ENCODE assay signal across 12 cellular contexts in genomic region chr12:115135800-115136211, GRCh38.
A peak's percentile ranks its signal among the peaks of the same experiment; 100 is the strongest.
DNase-seq lines count a peak whose midpoint lies in the region; ATAC-seq and TF ChIP-seq lines count a peak whose summit lies in the region.
"Had no signal": no experiment of that assay in that cellular context is flagged by ENCODE, and none has a peak within 500 bp of the region (broad histone marks: within the 10 kb centered on the region; RNA-seq: fewer than 3 reads in every experiment).

No MANE protein-coding gene starts in this region.

- in situ Hi-C loops in gastrocnemius medialis (cut with MboI; ENCODE audit: low sequenced_read_pairs in 4 of 4): no loop called here

- intact Hi-C loops in gastrocnemius medialis (cut with DNase I; ENCODE audit: low total_unique reads): no loop called here

- TF ChIP-seq POLR2A in gastrocnemius medialis (IDR thresholded peaks at IDR 0.05): no peak

- ATAC-seq in thoracic aorta (ENCODE audit: insufficient number of reproducible peaks, low FRiP score, low read depth): no peak
- no peak for ATAC-seq in HG03457 (IDR thresholded peaks at IDR 0.05; ENCODE audit: unreplicated experiment)
- no peak for ATAC-seq in gastrocnemius medialis
- ATAC-seq in HG03378 (IDR thresholded peaks at IDR 0.05; ENCODE audit: unreplicated experiment): no peak
- ATAC-seq: GM12878 had no signal

- peak; percentile 92 for DNase-seq in M059J (ENCODE audit: low read depth)
- DNase-seq in cerebellar cortex (ENCODE audit: low spot score): peak; percentile 9
- peak; percentile 58 for DNase-seq in left kidney (ENCODE audit: low read depth, low spot score)
- no peak for DNase-seq in thoracic aorta (ENCODE audit: low spot score)
- no peak for DNase-seq in gastrocnemius medialis
- DNase-seq in DMS 273 treated with DMSO at 0.1 percent for 48 hours (lab: John Stamatoyannopoulos, UW): no peak
- DNase-seq: activated gamma-delta T cell treated with Interleukin-2 at 50 U/mL for 16 hours, MV-4-11, T-helper 2 cell had no signal

- no peak for TF ChIP-seq CTCF in thoracic aorta (IDR thresholded peaks at IDR 0.05)
- TF ChIP-seq CTCF in gastrocnemius medialis (IDR thresholded peaks at IDR 0.05 in 4 of 5, conservative IDR thresholded peaks at IDR 0.05 in 1 of 5): no peak

- no peaks in the 10 kb centered on the region for H3K36me3 ChIP-seq in thoracic aorta
- H3K36me3 ChIP-seq in gastrocnemius medialis: no peaks in the 10 kb centered on the region

- H3K4me1 ChIP-seq in thoracic aorta (ENCODE audit: control insufficient read depth in 1 of 2, low read depth in 2 of 2) (peaks cover 0 to 12% of the 10 kb centered on the region in 2 donors), gastrocnemius medialis (peaks cover 0 to 7% of the 10 kb centered on the region in 2 donors)

- H3K4me3 ChIP-seq in thoracic aorta (peak overlapping the region; percentile 26), gastrocnemius medialis (no peak overlapping the region)
- H3K4me3 ChIP-seq: GM12878 had no signal

- H3K27ac ChIP-seq in thoracic aorta: no peak overlapping the region
- H3K27ac ChIP-seq in gastrocnemius medialis: no peak overlapping the region

- H3K27me3 ChIP-seq in thoracic aorta (replicated peaks; ENCODE audit: insufficient read depth) (no peaks in the 10 kb centered on the region), gastrocnemius medialis (no peaks in the 10 kb centered on the region)

- H3K9me3 ChIP-seq in thoracic aorta (no peaks in the 10 kb centered on the region), gastrocnemius medialis (no peaks in the 10 kb centered on the region)

Comparison
In these comparisons a context has a peak if more than half of its experiments do, and no peak if none do; other contexts are left out.
1. DNase-seq: peak in M059J (single experiment), cerebellar cortex (single experiment) and left kidney (single experiment); none in thoracic aorta (single experiment), gastrocnemius medialis (0 of 2) and DMS 273 treated with DMSO at 0.1 percent for 48 hours (single experiment).